ENCODE assay signal across 22 cellular contexts in genomic region chr3:170317954-170318353, GRCh38. TPM values are rescaled to one million over a fixed set of nuclear protein-coding genes. Genes with fewer than 3 reads are reported as not detected.
A peak's percentile ranks its signal among the peaks of the same experiment; 100 is the strongest.
DNase-seq lines count a peak whose midpoint lies in the region; ATAC-seq, FAIRE-seq and TF ChIP-seq lines count a peak whose summit lies in the region.
"Had no signal": no experiment of that assay in that cellular context is flagged by ENCODE, and none has a peak within 500 bp of the region (broad histone marks: within the 10 kb centered on the region; RNA-seq: fewer than 3 reads in every experiment).

No MANE protein-coding gene starts in this region.

- peaks cover 53% of the 10 kb centered on the region for H3K4me1 Mint-ChIP-seq in nephron progenitor cell
- H3K4me1 Mint-ChIP-seq: CD4-positive, CD25-positive, alpha-beta regulatory T cell; CD8-positive, alpha-beta memory T cell had no signal

- H3K4me2 ChIP-seq in OCI-LY1 (ENCODE audit: low read length) (no peak overlapping the region; the same call in 1 of the 2 replicates), HepG2 (ENCODE audit: low read depth, low read length) (no peak overlapping the region)

- H3K4me3 Mint-ChIP-seq in nephron progenitor cell = no peak overlapping the region
- H3K4me3 Mint-ChIP-seq: CD4-positive, CD25-positive, alpha-beta regulatory T cell; H9 had no signal

- POLR2A ChIA-PET in Panc1 (lab: Charles Lee) (interaction anchor here (0.6 kb wide), 2 partner anchors 11 to 208 kb away, joined by 3 to 12 read pairs; no protein-coding TSS in a partner anchor), HepG2 (lab: Yijun Ruan, JAX) (interaction anchor here (0.8 kb wide), 1 partner anchor 10 kb away, joined by 3 read pairs; no protein-coding TSS in a partner anchor)

- peaks cover 21% of the 10 kb centered on the region for H3K4me1 ChIP-seq in OCI-LY1 (ENCODE audit: insufficient read depth, low read length, severe bottlenecking)
- peaks cover 4% of the 10 kb centered on the region; the same call in 1 of the 2 replicates for H3K4me1 ChIP-seq in Panc1 (ENCODE audit: control insufficient read depth, insufficient read depth, low read length)
- peaks cover 9% of the 10 kb centered on the region for H3K4me1 ChIP-seq in HepG2 (ENCODE audit: insufficient read depth, low read length)
- H3K4me1 ChIP-seq: BE2C had no signal

- intact Hi-C loops in Panc1 (cut with micrococcal nuclease; ENCODE audit: unreplicated experiment) = no loop called here
- intact Hi-C loops in HepG2 (cut with micrococcal nuclease; ENCODE audit: unreplicated experiment) = no loop called here

- H2AFZ ChIP-seq in OCI-LY1 (ENCODE audit: low read length) (peak overlapping the region; percentile 46; the same call in 1 of the 2 replicates), HepG2 (ENCODE audit: low read length) (peak overlapping the region; percentile 54)

- TF ChIP-seq EP300 in HepG2 (IDR thresholded peaks at IDR 0.05; ENCODE audit: low read depth in 2 of 2, low read length in 2 of 2) (no peak), HepG2 (CRISPR knock-in tag; IDR thresholded peaks at IDR 0.05; ENCODE audit: borderline replicate concordance) (no peak)

- H3K9ac ChIP-seq in OCI-LY1 (ENCODE audit: low read length) (no peak overlapping the region), HepG2 (ENCODE audit: insufficient read depth, low read depth, low read length) (no peak overlapping the region)

- no peaks in the 10 kb centered on the region for H4K20me1 ChIP-seq in OCI-LY1 (ENCODE audit: insufficient read depth, low read length)
- H4K20me1 ChIP-seq in HepG2 (ENCODE audit: insufficient read depth, low read length) = no peaks in the 10 kb centered on the region

- H3K27ac ChIP-seq in OCI-LY1 (ENCODE audit: low read depth, low read length, poor library complexity, severe bottlenecking) (no peak overlapping the region), Panc1 (ENCODE audit: low read length) (peak overlapping the region; percentile 8; the same call in 1 of the 2 replicates), HepG2 (ENCODE audit: extremely low read length, insufficient read depth, low read length) (no peak overlapping the region)
- H3K27ac ChIP-seq: HL-60 had no signal

- no peak overlapping the region for H3K4me3 ChIP-seq in OCI-LY1 (ENCODE audit: low read depth, low read length, poor library complexity, severe bottlenecking)
- no peak overlapping the region for H3K4me3 ChIP-seq in Panc1 (ENCODE audit: low read depth in 2 of 2, low read length in 2 of 2)
- no peak overlapping the region for H3K4me3 ChIP-seq in HepG2 (replicated peaks in 1 of 3; ENCODE audit: insufficient read depth in 1 of 3, low read depth in 2 of 3, low read length in 3 of 3)
- H3K4me3 ChIP-seq: GM12878 had no signal

- no peaks in the 10 kb centered on the region for H3K27me3 Mint-ChIP-seq in nephron progenitor cell (ENCODE audit: low read depth, poor library complexity)

- TF ChIP-seq POLR2A in HepG2 (IDR thresholded peaks at IDR 0.05; ENCODE audit: insufficient read depth in 1 of 2, low read depth in 2 of 2, low read length in 2 of 2) = no peak

- 54% methylated on average over 3 of the region's 3 CpGs for WGBS in HepG2 (ENCODE audit: low lambda C conversion rate)

- H3K9me3 ChIP-seq in OCI-LY1 (ENCODE audit: low read length) (no peaks in the 10 kb centered on the region), Panc1 (ENCODE audit: control insufficient read depth, insufficient read depth, low read depth, low read length) (no peaks in the 10 kb centered on the region), HepG2 (ENCODE audit: low read length) (no peaks in the 10 kb centered on the region)
- H3K9me3 ChIP-seq: BE2C had no signal

- CTCF ChIA-PET in Panc1 (lab: Charles Lee) (interaction anchor here (0.6 to 0.7 kb wide), 2 partner anchors 59 to 493 kb away, joined by 3 to 7 read pairs; no protein-coding TSS in a partner anchor), HepG2 (lab: Yijun Ruan, JAX; ENCODE audit: low intra/inter-chr PET ratio, low total read pairs) (no interaction called here)

- no peak for TF ChIP-seq RAD21 in HepG2 (CRISPR knock-in tag; IDR thresholded peaks at IDR 0.05)

- no peaks in the 10 kb centered on the region for H3K36me3 Mint-ChIP-seq in nephron progenitor cell (ENCODE audit: low read depth)
- H3K36me3 Mint-ChIP-seq: CD4-positive, CD25-positive, alpha-beta regulatory T cell; CD8-positive, alpha-beta memory T cell had no signal

- H3K79me2 ChIP-seq in OCI-LY1 (ENCODE audit: insufficient read depth, low read length) = no peaks in the 10 kb centered on the region
- no peaks in the 10 kb centered on the region for H3K79me2 ChIP-seq in HepG2 (ENCODE audit: insufficient read depth, low read length)

- in situ Hi-C loops in Panc1 (cut with HindIII; ENCODE audit: low pct_unique_long_range_greater_than_20kb, low sequenced_read_pairs) = no loop called here
- in situ Hi-C loops in HepG2 (cut with HindIII; ENCODE audit: extremely low pct_ligation_motif_present, low pct_unique_long_range_greater_than_20kb) = loop anchor here (25.0 kb wide), 1 partner anchor 494 kb away; no protein-coding TSS in a partner anchor

- no peak for ATAC-seq in Panc1
- no peak for ATAC-seq in HepG2
- ATAC-seq in HG03565 (IDR thresholded peaks at IDR 0.05; ENCODE audit: unreplicated experiment) = no peak
- no peak for ATAC-seq in HG02840 (IDR thresholded peaks at IDR 0.05; ENCODE audit: low FRiP score, unreplicated experiment)
- ATAC-seq: GM12878 had no signal

- H3K27me3 ChIP-seq in OCI-LY1 (ENCODE audit: insufficient read depth, low read length) = no peaks in the 10 kb centered on the region
- H3K27me3 ChIP-seq in Panc1 (ENCODE audit: control insufficient read depth, insufficient read depth, low read length) = no peaks in the 10 kb centered on the region
- H3K27me3 ChIP-seq in HepG2 (ENCODE audit: control insufficient read depth in 1 of 2, insufficient read depth in 2 of 2, low read length in 2 of 2) = no peaks in the 10 kb centered on the region
- H3K27me3 ChIP-seq: BE2C had no signal

- peak overlapping the region; percentile 80 for H3K27ac Mint-ChIP-seq in nephron progenitor cell
- H3K27ac Mint-ChIP-seq: CD4-positive, CD25-positive, alpha-beta regulatory T cell; H9 had no signal

- BruUV-seq in Panc1 (replicated peaks; lab: Mats Ljungman, UMichigan) (no TSS peak), HepG2 (replicated peaks; lab: Mats Ljungman, UMichigan) (no TSS peak)

- H3F3A ChIP-seq in OCI-LY1 (ENCODE audit: insufficient read depth, low read length) = no peaks in the 10 kb centered on the region

- no peak for FAIRE-seq in HepG2 (lab: Jason Lieb, UNC)
- FAIRE-seq: GM12878, H1 had no signal

- TF ChIP-seq CTCF in OCI-LY1 (IDR thresholded peaks at IDR 0.05; ENCODE audit: low read length) (no peak), Panc1 (IDR thresholded peaks at IDR 0.05) (no peak), HepG2 (CRISPR knock-in tag; IDR thresholded peaks at IDR 0.05) (no peak), nephron progenitor cell (IDR thresholded peaks at IDR 0.05) (no peak)

- H3K9me3 Mint-ChIP-seq in nephron progenitor cell = no peaks in the 10 kb centered on the region
- H3K9me3 Mint-ChIP-seq: CD8-positive, alpha-beta memory T cell; H9 had no signal

- H3K9me2 ChIP-seq in OCI-LY1 (ENCODE audit: low read depth, low read length) = no peaks in the 10 kb centered on the region

- H3K36me3 ChIP-seq in OCI-LY1 (ENCODE audit: insufficient read depth, low read length) (no peaks in the 10 kb centered on the region; the same call in 1 of the 2 replicates), Panc1 (ENCODE audit: control insufficient read depth, insufficient read depth, low read length) (no peaks in the 10 kb centered on the region), HepG2 (replicated peaks in 1 of 2; ENCODE audit: control insufficient read depth in 1 of 2, insufficient read depth in 2 of 2, low read length in 2 of 2) (no peaks in the 10 kb centered on the region)
- H3K36me3 ChIP-seq: BE2C had no signal

- DNase-seq in Panc1 (ENCODE audit: low read depth, low spot score) = no peak
- DNase-seq in HepG2 (ENCODE audit: low spot score) = no peak
- DNase-seq in nephron progenitor cell = no peak
- no peak for DNase-seq in NCI-H226
- no peak for DNase-seq in NCI-H146 treated with DMSO at 0.1 percent for 48 hours (lab: John Stamatoyannopoulos, UW; ENCODE audit: unreplicated experiment)
- DNase-seq: BE2C; C1 segment of cervical spinal cord; CD4-positive, CD25-positive, alpha-beta regulatory T cell; CD8-positive, alpha-beta memory T cell; COR-L47; DMS 273 treated with DMSO at 0.1 percent for 48 hours; DMS53; DND-41; EL; H9; IMR-90 had no signal

TF ChIP-seq in HepG2, 621 proteins besides CTCF, POLR2A, EP300 and RAD21 (continues in another document):
- no peak for TF ChIP-seq FOXA1 (IDR thresholded peaks at IDR 0.05)
- TF ChIP-seq FOXA1 (CRISPR knock-in tag; IDR thresholded peaks at IDR 0.05) = no peak
- TF ChIP-seq DMAP1 (CRISPR knock-in tag; IDR thresholded peaks at IDR 0.05) = no peak
- no peak for TF ChIP-seq ZNF670 (CRISPR knock-in tag; IDR thresholded peaks at IDR 0.05; ENCODE audit: borderline replicate concordance)
- no peak for TF ChIP-seq DPF2 (CRISPR knock-in tag; IDR thresholded peaks at IDR 0.05; ENCODE audit: borderline replicate concordance, low read depth)
- TF ChIP-seq RORA (CRISPR knock-in tag; IDR thresholded peaks at IDR 0.05) = no peak

RNA-seq across cellular contexts. Expression of gene SKIL, which starts 39.6 kb away (rescaled TPM):
- total RNA-seq in Panc1 (2021; ENCODE audit: unreplicated experiment) = 94.2 TPM
- 23.3 TPM for polyA plus RNA-seq in Panc1 (2012; ENCODE audit: insufficient read length)
- total RNA-seq in HepG2 (2016; rRNA removed; fragmentation: Illumina TruSeq; extraction: Trizol) = 20.7 and 29.8 TPM in 2 replicates
- total RNA-seq in HepG2 (2016; cell fraction: cytosol; rRNA removed; fragmentation: Illumina TruSeq; extraction: Trizol; ENCODE audit: low read depth) = 16.8 and 18.2 TPM in 2 replicates
- 19.7 and 32.1 TPM in 2 replicates for total RNA-seq in HepG2 (2016; cell fraction: insoluble cytoplasmic fraction; rRNA removed; fragmentation: Illumina TruSeq; extraction: Trizol)
- total RNA-seq in HepG2 (2016; cell fraction: membrane; rRNA removed; fragmentation: Illumina TruSeq; extraction: Trizol) = 25.3 and 31.7 TPM in 2 replicates
- total RNA-seq in HepG2 (2016; cell fraction: nucleus; rRNA removed; fragmentation: Illumina TruSeq; extraction: Trizol) = 18.0 and 20.9 TPM in 2 replicates
- polyA plus RNA-seq in HepG2 (2011; rRNA removed) = 5.2 and 5.3 TPM in 2 replicates
- 2.2 and 3.1 TPM in 2 replicates for polyA plus RNA-seq in HepG2 (2011; cell fraction: cytosol; rRNA removed)
- polyA plus RNA-seq in HepG2 (2011; cell fraction: nucleus; rRNA removed) = 4.5 and 4.9 TPM in 2 replicates
- polyA plus RNA-seq in HepG2 (2012) = 6.4 and 8.7 TPM in 2 replicates
- 1.0 and 1.7 TPM in 2 replicates for polyA plus RNA-seq in HepG2 (2016; cell fraction: cytosol; fragmentation: Illumina TruSeq; extraction: Trizol; ENCODE audit: low read depth)
- 10.5 TPM in 2 replicates for polyA plus RNA-seq in HepG2 (2016; cell fraction: insoluble cytoplasmic fraction; fragmentation: Illumina TruSeq; extraction: Trizol; ENCODE audit: low read depth)
- 1.8 and 2.3 TPM in 2 replicates for polyA plus RNA-seq in HepG2 (2016; cell fraction: membrane; fragmentation: Illumina TruSeq; extraction: Trizol; ENCODE audit: low read depth)
- polyA plus RNA-seq in HepG2 (2016; cell fraction: nucleus; fragmentation: Illumina TruSeq; extraction: Trizol; ENCODE audit: insufficient read depth, low read depth) = 15.1 and 17.1 TPM in 2 replicates
- polyA minus RNA-seq in HepG2 (2011; rRNA and poly(A)+ RNA removed; ENCODE audit: low replicate concordance) = 16.1 and 55.5 TPM in 2 replicates
- 20.8 TPM in 2 replicates for polyA minus RNA-seq in HepG2 (2011; cell fraction: cytosol; rRNA and poly(A)+ RNA removed)
- polyA minus RNA-seq in HepG2 (2011; cell fraction: nucleus; rRNA and poly(A)+ RNA removed) = 19.6 and 20.1 TPM in 2 replicates
